ENCODE assay signal across 10 cellular contexts in the genomic region with DNA sequence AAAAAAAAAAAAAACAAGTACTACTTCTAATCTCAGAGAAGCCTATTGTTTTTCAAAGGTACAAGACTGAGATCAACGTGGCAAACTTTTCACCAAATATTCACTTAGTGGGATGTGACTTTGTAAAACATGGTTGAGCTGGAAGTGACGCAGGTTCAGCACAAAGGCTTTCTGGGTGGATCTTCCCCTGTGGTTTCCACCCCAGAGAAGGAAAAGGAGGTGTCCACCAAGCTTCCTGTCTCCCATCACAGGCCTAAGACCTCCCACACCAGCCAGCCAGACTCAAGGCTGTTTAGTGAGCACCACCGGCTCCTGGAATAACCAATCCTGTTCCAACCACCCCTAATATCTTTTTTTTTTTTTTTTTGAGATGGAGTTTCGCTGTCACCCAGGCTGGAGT. TPM values are rescaled to one million over a fixed set of nuclear protein-coding genes. Genes with fewer than 3 reads are reported as not detected.
A peak's percentile ranks its signal among the peaks of the same experiment; 100 is the strongest.
DNase-seq lines count a peak whose midpoint lies in the region; ATAC-seq and TF ChIP-seq lines count a peak whose summit lies in the region.
"Had no signal": no experiment of that assay in that cellular context is flagged by ENCODE, and none has a peak within 500 bp of the region (broad histone marks: within the 10 kb centered on the region; RNA-seq: fewer than 3 reads in every experiment).

No MANE protein-coding gene starts in this region.

- no peak for TF ChIP-seq CTCF in DND-41 (IDR thresholded peaks at IDR 0.05; ENCODE audit: borderline replicate concordance, extremely low read depth, low read length, poor library complexity, severe bottlenecking)

- H3K27ac ChIP-seq in DND-41 (ENCODE audit: low read length) = no peak overlapping the region
- H3K27ac ChIP-seq: brain microvascular endothelial cell had no signal

- H3K9ac ChIP-seq in DND-41 (ENCODE audit: low read depth, low read length) = no peak overlapping the region

- H4K20me1 ChIP-seq in DND-41 (ENCODE audit: insufficient read depth, low read length) = peaks cover 54% of the 10 kb centered on the region

- no peak overlapping the region for H3K4me3 ChIP-seq in DND-41 (ENCODE audit: low read depth in 1 of 2, low read length in 2 of 2)

- no peaks in the 10 kb centered on the region for H3K27me3 ChIP-seq in DND-41 (ENCODE audit: insufficient read depth, low read length, poor library complexity)
- H3K27me3 ChIP-seq: brain microvascular endothelial cell had no signal

- no peaks in the 10 kb centered on the region for H3K36me3 ChIP-seq in DND-41 (ENCODE audit: insufficient read depth, low read length)

- no peaks in the 10 kb centered on the region for H3K9me3 ChIP-seq in DND-41 (ENCODE audit: insufficient read depth, low read length, severe bottlenecking)

- DNase-seq in DND-41 (peak; percentile 34), dermis microvascular lymphatic vessel endothelial cell (ENCODE audit: low read depth in 2 of 2) (peak; percentile 51 to 77), pons (ENCODE audit: low spot score) (peak; percentile 48)
- DNase-seq in activated CD4-positive, alpha-beta T cell treated with anti-CD3 and anti-CD28 coated beads for 4 hours = peak; percentile 34 to 43
- DNase-seq in NK-92 treated with Interleukin-12 subunit alpha and Interleukin-12 subunit beta, amount 100 ng/mL, for 24 hours (lab: John Stamatoyannopoulos, UW) = no peak
- DNase-seq: brain microvascular endothelial cell, NCI-H524 treated with DMSO at 0.1 percent for 48 hours had no signal

- peak; percentile 57; the same call in 1 of the 3 replicates for ATAC-seq in DND-41 (ENCODE audit: insufficient read depth, low read depth)
- no peak for ATAC-seq in HG03378 (IDR thresholded peaks at IDR 0.05; ENCODE audit: unreplicated experiment)
- ATAC-seq in GM19463 (IDR thresholded peaks at IDR 0.05; ENCODE audit: unreplicated experiment) = no peak
- ATAC-seq in GM18870 (IDR thresholded peaks at IDR 0.05; ENCODE audit: unreplicated experiment) = no peak

- no peak overlapping the region for H2AFZ ChIP-seq in DND-41 (ENCODE audit: low read depth, low read length)

- peaks cover 47% of the 10 kb centered on the region for H3K79me2 ChIP-seq in DND-41 (ENCODE audit: insufficient read depth, low read length)

- peaks cover 12% of the 10 kb centered on the region for H3K4me1 ChIP-seq in DND-41 (ENCODE audit: insufficient read depth, low read length)

- H3K4me2 ChIP-seq in DND-41 (ENCODE audit: insufficient read depth, low read length) = no peak overlapping the region

RNA-seq across cellular contexts. Expression of a gene that starts 5.7 kb away (rescaled TPM):
- total RNA-seq in dermis microvascular lymphatic vessel endothelial cell = 25.4 and 32.9 TPM in 2 replicates

RNA-seq across cellular contexts. Expression of a gene that starts 50.1 kb away (rescaled TPM):
- 78.7 and 112 TPM in 2 replicates for total RNA-seq in dermis microvascular lymphatic vessel endothelial cell
